Comparison of ENCODE assay signal across 34 cellular contexts in the genomic region with DNA sequence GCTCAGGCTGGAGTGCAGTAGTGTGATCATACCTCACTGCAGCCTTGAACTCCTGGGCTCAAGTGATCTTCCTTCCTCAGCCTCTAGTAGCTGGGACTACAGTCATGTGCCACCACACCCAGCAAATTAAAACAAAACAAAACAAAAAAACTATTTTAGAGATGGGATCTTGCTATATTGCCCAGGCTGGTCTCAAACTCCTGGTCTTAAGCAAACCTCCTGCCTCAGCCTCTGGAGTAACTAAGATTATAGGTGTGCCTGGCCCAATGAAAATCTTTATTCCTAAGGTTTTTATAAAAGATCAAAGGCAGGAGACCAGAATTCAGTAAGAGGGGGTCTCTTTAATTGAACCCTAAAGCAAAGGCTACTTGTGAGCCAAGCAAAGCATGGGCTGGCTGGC. TPM values are rescaled to one million over a fixed set of nuclear protein-coding genes. Genes with fewer than 3 reads are reported as not detected.
"Had no signal": no experiment of that assay in that cellular context is flagged by ENCODE, and none has a peak within 500 bp of the region (broad histone marks: within the 10 kb centered on the region; RNA-seq: fewer than 3 reads in every experiment).

No MANE protein-coding gene starts in this region.

- H3K36me3 ChIP-seq: ascending aorta, cardiac muscle cell, gastroesophageal sphincter, tibial artery had no signal

- ATAC-seq: gastroesophageal sphincter; left cardiac atrium; left ventricle myocardium superior; pancreas; psoas muscle; stimulated activated naive B cell treated with anti-CD40 and anti-IgM and Interleukin-4, amounts not matched to agents 10 μg/mL and 1 μg/mL and 100 μg/mL, for 72 hours had no signal

- H3K36me3 Mint-ChIP-seq: activated naive CD4-positive, alpha-beta T cell treated with anti-CD3 and anti-CD28 coated beads, Interleukin-2, amount 10 ng/mL, durations not matched to agents 7 days and 5 days; activated naive CD8-positive, alpha-beta T cell treated with anti-CD3 and anti-CD28 coated beads, Interleukin-2, amount 10 ng/mL, durations not matched to agents 7 days and 5 days; brain; naive B cell; stimulated activated naive B cell treated with anti-CD40 and anti-IgM and Interleukin-4, amounts not matched to agents 10 μg/mL and 1 μg/mL and 100 μg/mL, for 72 hours; T-cell had no signal

- H3K9me3 Mint-ChIP-seq: activated naive CD4-positive, alpha-beta T cell treated with anti-CD3 and anti-CD28 coated beads, Interleukin-2, amount 10 ng/mL, durations not matched to agents 7 days and 5 days; activated naive CD8-positive, alpha-beta T cell treated with anti-CD3 and anti-CD28 coated beads, Interleukin-2, amount 10 ng/mL, durations not matched to agents 7 days and 5 days; activated T-cell treated with anti-CD3 and anti-CD28 coated beads, Interleukin-2, amount 50 U/mL, for 24 hours; brain; endodermal cell; naive B cell; T-cell; T-helper 2 cell treated with Interferon-gamma antibody and Interleukin-4, amounts not matched to agents 5 μg/mL and 100 μg/mL, for 36 hours had no signal

- H3K4me3 Mint-ChIP-seq: activated naive CD4-positive, alpha-beta T cell treated with anti-CD3 and anti-CD28 coated beads, Interleukin-2, amount 10 ng/mL, durations not matched to agents 7 days and 5 days; activated naive CD8-positive, alpha-beta T cell treated with anti-CD3 and anti-CD28 coated beads, Interleukin-2, amount 10 ng/mL, durations not matched to agents 7 days and 5 days; activated T-cell treated with anti-CD3 and anti-CD28 coated beads, Interleukin-2, amount 50 U/mL, for 24 hours; brain; endodermal cell; naive B cell; stimulated activated naive B cell treated with anti-CD40 and anti-IgM and Interleukin-4, amounts not matched to agents 10 μg/mL and 1 μg/mL and 100 μg/mL, for 72 hours; T-cell; T-helper 2 cell treated with Interferon-gamma antibody and Interleukin-4, amounts not matched to agents 5 μg/mL and 100 μg/mL, for 36 hours had no signal

- H3K4me3 ChIP-seq: ascending aorta, cardiac muscle cell, gastroesophageal sphincter, pancreas, psoas muscle, stomach, tibial artery had no signal

- H3K27me3 Mint-ChIP-seq: brain had no signal

- H3K9me3 ChIP-seq: ascending aorta, gastroesophageal sphincter, pancreas, psoas muscle, stomach, tibial artery had no signal

- DNase-seq: activated CD4-positive, alpha-beta T cell treated with anti-CD3 and anti-CD28 coated beads for 4 hours; activated CD4-positive, alpha-beta T cell treated with anti-CD3 and anti-CD28 coated beads, Interleukin-2, amount 50 U/mL, for 4 hours; activated CD4-positive, CD25-positive, alpha-beta regulatory T cell; activated CD8-positive, alpha-beta memory T cell treated with anti-CD3 and anti-CD28 coated beads, Interleukin-2, amount 50 U/mL, for 4 hours; activated gamma-delta T cell; activated naive CD4-positive, alpha-beta T cell treated with anti-CD3 and anti-CD28 coated beads, Interleukin-2, amount 10 ng/mL, durations not matched to agents 7 days and 5 days; activated naive CD8-positive, alpha-beta T cell treated with anti-CD3 and anti-CD28 coated beads, Interleukin-2, amount 10 ng/mL, durations not matched to agents 7 days and 5 days; activated T-cell treated with anti-CD3 and anti-CD28 coated beads, Interleukin-2, amount 50 U/mL, for 24 hours; cortex of kidney; endodermal cell; hippocampal formation; left cardiac atrium; left ventricle myocardium superior; mammary epithelial cell; naive B cell; nucleus accumbens; pancreas; psoas muscle; stimulated activated CD4-positive, alpha-beta T cell treated with anti-CD3 and anti-CD28 coated beads, Interleukin-15, amount 100 ng/mL, for 24 hours; stimulated activated CD4-positive, alpha-beta T cell treated with anti-CD3 and anti-CD28 coated beads, Interleukin-2, amount 100 ng/mL, for 24 hours; stimulated activated naive B cell treated with anti-CD40 and anti-IgM and Interleukin-4, amounts not matched to agents 10 μg/mL and 1 μg/mL and 100 μg/mL, for 72 hours; stomach; T-cell; tibial artery had no signal

- H3K27ac ChIP-seq: ascending aorta, cardiac muscle cell, gastroesophageal sphincter, pancreas, psoas muscle, tibial artery had no signal

- H3K27me3 ChIP-seq: ascending aorta, cardiac muscle cell, pancreas, stomach, tibial artery had no signal

- H3K4me1 Mint-ChIP-seq: brain, endodermal cell had no signal

- H3K27ac Mint-ChIP-seq: activated naive CD4-positive, alpha-beta T cell treated with anti-CD3 and anti-CD28 coated beads, Interleukin-2, amount 10 ng/mL, durations not matched to agents 7 days and 5 days; activated naive CD8-positive, alpha-beta T cell treated with anti-CD3 and anti-CD28 coated beads, Interleukin-2, amount 10 ng/mL, durations not matched to agents 7 days and 5 days; activated T-cell treated with anti-CD3 and anti-CD28 coated beads, Interleukin-2, amount 50 U/mL, for 24 hours; brain; endodermal cell; stimulated activated naive B cell treated with anti-CD40 and anti-IgM and Interleukin-4, amounts not matched to agents 10 μg/mL and 1 μg/mL and 100 μg/mL, for 72 hours; T-helper 2 cell treated with Interferon-gamma antibody and Interleukin-4, amounts not matched to agents 5 μg/mL and 100 μg/mL, for 36 hours had no signal

- H3K4me1 ChIP-seq: ascending aorta, gastroesophageal sphincter, pancreas, psoas muscle had no signal

- FAIRE-seq: pancreas had no signal

RNA-seq across cellular contexts. Expression of a gene that starts 10.1 kb away (rescaled TPM):
- total RNA-seq: ascending aorta, psoas muscle had no signal

RNA-seq across cellular contexts. Expression of a gene that starts 32.0 kb away (rescaled TPM):
- total RNA-seq: activated CD8-positive, alpha-beta memory T cell treated with anti-CD3 and anti-CD28 coated beads for 36 hours; ascending aorta; cerebellum; endodermal cell; gastroesophageal sphincter; left cardiac atrium; left ventricle myocardium superior; mammary epithelial cell; psoas muscle; stomach; urinary bladder had no signal
- polyA plus RNA-seq: cardiac muscle cell, keratinocyte, mammary epithelial cell, neural cell, pancreas, psoas muscle had no signal
